Comparison of ENCODE assay signal across 24 cellular contexts in the genomic region with DNA sequence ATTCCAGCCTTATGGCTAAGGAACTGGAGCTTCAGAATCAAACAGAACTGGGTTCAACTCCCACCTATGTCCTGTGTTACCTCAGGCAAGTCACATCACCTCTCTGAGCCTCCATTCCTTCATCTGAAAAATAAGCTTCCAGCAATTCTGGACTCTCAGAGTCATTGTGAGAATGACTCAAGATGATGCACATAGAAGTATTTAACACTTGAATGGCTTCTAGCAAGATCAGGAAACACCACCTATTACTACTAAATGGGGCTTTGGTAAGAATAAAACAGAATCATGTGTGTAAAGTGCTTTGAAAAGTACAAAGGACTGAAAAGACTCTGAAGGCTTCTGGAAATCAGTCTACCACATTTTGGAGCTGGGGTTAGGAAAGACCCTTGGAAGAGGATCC.
"Had no signal": no experiment of that assay in that cellular context is flagged by ENCODE, and none has a peak within 500 bp of the region (broad histone marks: within the 10 kb centered on the region; RNA-seq: fewer than 3 reads in every experiment).

No MANE protein-coding gene starts in this region.

- H3K27me3 ChIP-seq: MG63 had no signal

- H3K4me1 ChIP-seq: SJSA1 had no signal

- FAIRE-seq: HepG2 had no signal

- H3K9me3 ChIP-seq: MG63, SJSA1 had no signal

- H3K4me3 ChIP-seq: MG63, SJSA1, SK-N-MC had no signal

- H3K36me3 ChIP-seq: MG63, SJSA1 had no signal

- ATAC-seq: HepG2, Panc1 had no signal

- DNase-seq: IMR-90, Karpas-422, KG1, MG63, NCI-H1092, NCI-H1105 treated with DMSO at 0.1 percent for 48 hours, NCI-H1417 treated with DMSO at 0.1 percent for 48 hours, NCI-H146, NCI-H1694 treated with DMSO at 0.1 percent for 48 hours, NCI-H1930, NCI-H2081, NCI-H2107, NCI-H2227 treated with DMSO at 0.1 percent for 48 hours, NCI-H510A, NCI-H524 treated with DMSO at 0.1 percent for 48 hours, NCI-H69, NCI-H774, Right ventricle myocardium superior, RPMI8226, SIG-M5 had no signal
